ENCODE assay signal across 10 cellular contexts in genomic region chr6:52757646-52758338, GRCh38. TPM values are rescaled to one million over a fixed set of nuclear protein-coding genes. Genes with fewer than 3 reads are reported as not detected.
"Had no signal": no experiment of that assay in that cellular context is flagged by ENCODE, and none has a peak within 500 bp of the region (broad histone marks: within the 10 kb centered on the region; RNA-seq: fewer than 3 reads in every experiment).

No MANE protein-coding gene starts in this region.

RNA-seq across cellular contexts. Expression of gene GSTA2, which starts 5.5 kb away (rescaled TPM):
- total RNA-seq: activated CD4-positive, alpha-beta memory T cell treated with anti-CD3 and anti-CD28 coated beads, Interleukin-2, amount 10 ng/mL, durations not matched to agents 7 days and 5 days; activated CD8-positive, alpha-beta memory T cell treated with anti-CD3 and anti-CD28 coated beads, Interleukin-2, amount 10 ng/mL, durations not matched to agents 7 days and 5 days; breast epithelium; esophagus muscularis mucosa; heart right ventricle; neural crest cell; osteocyte; right cardiac atrium; suprapubic skin had no signal

RNA-seq across cellular contexts. Expression of gene GSTA1, which starts 45.8 kb away (rescaled TPM):
- total RNA-seq: activated CD4-positive, alpha-beta memory T cell treated with anti-CD3 and anti-CD28 coated beads, Interleukin-2, amount 10 ng/mL, durations not matched to agents 7 days and 5 days; activated CD8-positive, alpha-beta memory T cell treated with anti-CD3 and anti-CD28 coated beads, Interleukin-2, amount 10 ng/mL, durations not matched to agents 7 days and 5 days; esophagus muscularis mucosa; gastroesophageal sphincter; heart right ventricle; neural crest cell; osteocyte; right cardiac atrium; suprapubic skin had no signal
